In genomic region chr3:21750291-21750690, GRCh38 we compare ENCODE assay signal across 10 cellular contexts. TPM values are rescaled to one million over a fixed set of nuclear protein-coding genes. Genes with fewer than 3 reads are reported as not detected.
DNase-seq lines count a peak whose midpoint lies in the region; ATAC-seq, FAIRE-seq and TF ChIP-seq lines count a peak whose summit lies in the region.
"Had no signal": no experiment of that assay in that cellular context is flagged by ENCODE, and none has a peak within 500 bp of the region (broad histone marks: within the 10 kb centered on the region; RNA-seq: fewer than 3 reads in every experiment).

No MANE protein-coding gene starts in this region.

- DNase-seq in astrocyte (ENCODE audit: low read depth), result peak; percentile 66
- DNase-seq in left ventricle myocardium superior, result no peak
- DNase-seq in prostate gland (ENCODE audit: low spot score), result no peak
- DNase-seq in activated T-cell treated with anti-CD3 and anti-CD28 coated beads, Interleukin-2, amount 50 U/mL, for 48 hours, result no peak
- no peak for DNase-seq in NCI-H1092 (lab: John Stamatoyannopoulos, UW)
- no peak for DNase-seq in SKM-1 treated with dmso at 0.1 percent for 144 hours (lab: John Stamatoyannopoulos, UW; ENCODE audit: unreplicated experiment)
- no peak for DNase-seq in COR-L47 (lab: John Stamatoyannopoulos, UW)
- DNase-seq: activated CD8-positive, alpha-beta memory T cell treated with anti-CD3 and anti-CD28 coated beads, Interleukin-2, amount 10 ng/mL, durations not matched to agents 7 days and 5 days; naive thymus-derived CD8-positive, alpha-beta T cell had no signal

- no peaks in the 10 kb centered on the region for H3K27me3 Mint-ChIP-seq in astrocyte (ENCODE audit: low read depth, unreplicated experiment)

- no peaks in the 10 kb centered on the region for H4K20me1 ChIP-seq in astrocyte (ENCODE audit: insufficient read depth, low read length)

- H3K27me3 ChIP-seq in astrocyte (ENCODE audit: insufficient read depth, low read length) (no peaks in the 10 kb centered on the region), prostate gland (replicated peaks; ENCODE audit: insufficient read depth) (no peaks in the 10 kb centered on the region)

- peak; percentile 14 for ATAC-seq in left ventricle myocardium superior
- ATAC-seq: activated CD8-positive, alpha-beta memory T cell treated with anti-CD3 and anti-CD28 coated beads, Interleukin-2, amount 10 ng/mL, durations not matched to agents 7 days and 5 days; naive thymus-derived CD8-positive, alpha-beta T cell had no signal

- H3K79me2 ChIP-seq in astrocyte (ENCODE audit: insufficient read depth, low read length), result peaks cover 15% of the 10 kb centered on the region

- H3K27ac ChIP-seq in astrocyte (ENCODE audit: low read depth, low read length) (peak overlapping the region; percentile 61), prostate gland (no peak overlapping the region)

- TF ChIP-seq CTCF in astrocyte (IDR thresholded peaks at IDR 0.05; ENCODE audit: insufficient read depth, low read depth, low read length) (no peak), prostate gland (IDR thresholded peaks at IDR 0.05) (no peak)

- peak overlapping the region; percentile 92 for H3K4me2 ChIP-seq in astrocyte (ENCODE audit: low read length)

- H3K36me3 Mint-ChIP-seq in astrocyte (ENCODE audit: low read depth, unreplicated experiment), result no peaks in the 10 kb centered on the region
- H3K36me3 Mint-ChIP-seq: activated CD8-positive, alpha-beta memory T cell treated with anti-CD3 and anti-CD28 coated beads, Interleukin-2, amount 10 ng/mL, durations not matched to agents 7 days and 5 days; naive thymus-derived CD8-positive, alpha-beta T cell had no signal

- H3K9me3 Mint-ChIP-seq in astrocyte (ENCODE audit: unreplicated experiment), result no peaks in the 10 kb centered on the region

- H3K36me3 ChIP-seq in ES-I3 (ENCODE audit: insufficient read depth, low read length) (no peaks in the 10 kb centered on the region), astrocyte (ENCODE audit: insufficient read depth, low read length) (no peaks in the 10 kb centered on the region), prostate gland (no peaks in the 10 kb centered on the region)

- H3K9me3 ChIP-seq in ES-I3 (ENCODE audit: control insufficient read depth, insufficient read depth, low read length), result no peaks in the 10 kb centered on the region
- H3K9me3 ChIP-seq in astrocyte (ENCODE audit: insufficient read depth, low read depth, low read length), result no peaks in the 10 kb centered on the region
- H3K9me3 ChIP-seq in prostate gland, result no peaks in the 10 kb centered on the region

- 7% methylated on average over 4 of the region's 4 CpGs for WGBS in prostate gland

- no peak for TF ChIP-seq POLR2A in prostate gland (IDR thresholded peaks at IDR 0.05)

- peaks cover 27% of the 10 kb centered on the region for H3K4me1 Mint-ChIP-seq in astrocyte (ENCODE audit: low read depth, unreplicated experiment)
- H3K4me1 Mint-ChIP-seq: activated CD8-positive, alpha-beta memory T cell treated with anti-CD3 and anti-CD28 coated beads, Interleukin-2, amount 10 ng/mL, durations not matched to agents 7 days and 5 days; naive thymus-derived CD8-positive, alpha-beta T cell had no signal

- H3K9ac ChIP-seq in ES-I3 (ENCODE audit: low read depth, low read length) (peak overlapping the region; percentile 64), astrocyte (ENCODE audit: low read length) (peak overlapping the region; percentile 74)

- peak overlapping the region; percentile 94 for H3K4me3 Mint-ChIP-seq in astrocyte (ENCODE audit: unreplicated experiment)
- H3K4me3 Mint-ChIP-seq: activated CD8-positive, alpha-beta memory T cell treated with anti-CD3 and anti-CD28 coated beads, Interleukin-2, amount 10 ng/mL, durations not matched to agents 7 days and 5 days; naive thymus-derived CD8-positive, alpha-beta T cell had no signal

- H3K4me3 ChIP-seq in astrocyte (ENCODE audit: insufficient read depth, low read depth, low read length) (peak overlapping the region; percentile 79), prostate gland (peak overlapping the region; percentile 15 to 18)

- FAIRE-seq in astrocyte (lab: Jason Lieb, UNC), result no peak

- H2AFZ ChIP-seq in astrocyte (ENCODE audit: low read depth, low read length), result peak overlapping the region; percentile 92

- peak overlapping the region; percentile 77 for H3K27ac Mint-ChIP-seq in astrocyte (ENCODE audit: unreplicated experiment)
- H3K27ac Mint-ChIP-seq: activated CD8-positive, alpha-beta memory T cell treated with anti-CD3 and anti-CD28 coated beads, Interleukin-2, amount 10 ng/mL, durations not matched to agents 7 days and 5 days; naive thymus-derived CD8-positive, alpha-beta T cell had no signal

- intact Hi-C loops in left ventricle myocardium superior (cut with micrococcal nuclease), result loop anchor here (5.0 to 10.0 kb wide), 3 partner anchors 87 to 365 kb away; no protein-coding TSS in a partner anchor
- intact Hi-C loops in prostate gland (cut with DNase I), result loop anchor here (5.0 kb wide), 1 partner anchor 142 kb away; no protein-coding TSS in a partner anchor

- H3K4me1 ChIP-seq in ES-I3 (ENCODE audit: insufficient read depth, low read length), result peaks cover 3% of the 10 kb centered on the region; the same call in 1 of the 2 replicates
- H3K4me1 ChIP-seq in astrocyte (ENCODE audit: insufficient read depth, low read length), result peaks cover 29% of the 10 kb centered on the region
- H3K4me1 ChIP-seq in prostate gland (replicated peaks), result no peaks in the 10 kb centered on the region

RNA-seq across cellular contexts. Expression of gene ZNF385D, which starts 0.7 kb away (rescaled TPM):
- 7.8 and 8.0 TPM in 2 replicates for total RNA-seq in astrocyte
- 2.8 TPM for total RNA-seq in left ventricle myocardium superior
- 1 to 10 TPM; 1.0 to 5.9 TPM for total RNA-seq in prostate gland
- total RNA-seq: activated CD8-positive, alpha-beta memory T cell treated with anti-CD3 and anti-CD28 coated beads, Interleukin-2, amount 10 ng/mL, durations not matched to agents 7 days and 5 days; naive thymus-derived CD8-positive, alpha-beta T cell had no signal
